1 cellular context compared by ENCODE assay signal in the genomic region with DNA sequence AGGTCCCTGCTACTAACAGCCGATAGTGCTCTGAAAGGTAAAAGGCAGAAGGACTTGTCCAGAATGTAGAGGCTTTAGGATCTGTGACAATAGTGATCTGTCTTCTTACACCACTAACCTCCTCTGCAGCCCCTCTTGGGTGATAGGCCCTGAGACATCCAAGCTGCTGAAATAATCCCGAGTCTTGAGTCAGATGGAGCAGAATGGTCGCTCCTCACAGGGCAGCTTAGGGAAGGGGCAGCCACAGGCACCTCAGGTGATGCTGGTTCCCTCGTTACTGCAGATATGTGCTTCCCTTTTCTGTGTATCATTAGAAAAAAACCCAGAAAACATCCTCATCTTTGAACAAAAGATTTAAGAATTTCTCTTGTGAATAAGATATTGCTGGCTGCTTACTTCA.
TF ChIP-seq lines count a peak whose summit lies in the region.

No MANE protein-coding gene starts in this region.

TF ChIP-seq in IMR-90, 13 proteins besides CTCF, POLR2A, EP300 and RAD21:
- no peak for TF ChIP-seq SMC3 (IDR thresholded peaks at IDR 0.05; ENCODE audit: low read depth, low read length)
- TF ChIP-seq MAZ (IDR thresholded peaks at IDR 0.05; ENCODE audit: borderline replicate concordance, low read depth, low read length) = no peak
- TF ChIP-seq BHLHE40 (IDR thresholded peaks at IDR 0.05; ENCODE audit: low read depth, low read length) = no peak
- no peak for TF ChIP-seq RFX5 (IDR thresholded peaks at IDR 0.05; ENCODE audit: low read depth, low read length)
- TF ChIP-seq RCOR1 (IDR thresholded peaks at IDR 0.05; ENCODE audit: insufficient replicate concordance, low read length) = no peak
- TF ChIP-seq MXI1 (IDR thresholded peaks at IDR 0.05; ENCODE audit: borderline replicate concordance, low read depth, low read length) = no peak
- TF ChIP-seq CHD1 (IDR thresholded peaks at IDR 0.05; ENCODE audit: low read depth, low read length) = no peak
- no peak for TF ChIP-seq NFE2L2 (IDR thresholded peaks at IDR 0.05; ENCODE audit: low read depth, low read length)
- TF ChIP-seq FOS (IDR thresholded peaks at IDR 0.05; ENCODE audit: low read depth, low read length) = no peak
- no peak for TF ChIP-seq USF2 (IDR thresholded peaks at IDR 0.05; ENCODE audit: low read depth, low read length)
- no peak for TF ChIP-seq CEBPB (IDR thresholded peaks at IDR 0.05; ENCODE audit: low read depth, low read length)
TF ChIP-seq in IMR-90: peak in this region for 0.
